ENCODE assay signal across 8 cellular contexts in genomic region chr17:5078106-5079028, GRCh38. TPM values are rescaled to one million over a fixed set of nuclear protein-coding genes. Genes with fewer than 3 reads are reported as not detected.
A peak's percentile ranks its signal among the peaks of the same experiment; 100 is the strongest.
DNase-seq lines count a peak whose midpoint lies in the region; ATAC-seq and TF ChIP-seq lines count a peak whose summit lies in the region.

TSS of gene ZFP3 (plus strand) at chr17:5078467. CDS start at chr17:5091505, 13,038 bp downstream.

- peak in 1 of 7 experiments; percentile 18 for TF ChIP-seq CTCF in body of pancreas (IDR thresholded peaks at IDR 0.05)
- TF ChIP-seq CTCF in spleen (IDR thresholded peaks at IDR 0.05 in 8 of 11, conservative IDR thresholded peaks at IDR 0.05 in 3 of 11): peak in 8 of 11 experiments; percentile 11 to 52 (median 34)

- peak; percentile 96 for DNase-seq in DMS79 treated with DMSO at 0.1 percent for 48 hours (lab: John Stamatoyannopoulos, UW)
- DNase-seq in NCI-H1092 treated with DMSO at 0.1 percent for 48 hours (lab: John Stamatoyannopoulos, UW): peak; percentile 86
- DNase-seq in T-helper 9 cell: peak; percentile 43
- peak; percentile 85 to 90 (median 86) for DNase-seq in body of pancreas
- DNase-seq in iPS-NIHi7 (ENCODE audit: extremely low spot score): peak; percentile 70
- peak; percentile 97 for DNase-seq in spleen
- no peak for DNase-seq in Kasumi-1 (lab: John Stamatoyannopoulos, UW)

- H3K36me3 ChIP-seq in body of pancreas (replicated peaks in 1 of 2; ENCODE audit: insufficient read depth in 1 of 2, low read depth in 2 of 2): no peaks in the 10 kb centered on the region
- peaks cover 0 to 33% (median 2%) of the 10 kb centered on the region in 6 donors for H3K36me3 ChIP-seq in spleen

- WGBS in body of pancreas, 2 donors: 0 to 1% methylated on average over 34 to 73 of the region's 75 CpGs
- 1 to 2% (median 1%) methylated on average over 40 to 75 of the region's 75 CpGs for WGBS in spleen, 5 donors

- ATAC-seq in GM21576 (IDR thresholded peaks at IDR 0.05; ENCODE audit: unreplicated experiment) (peak; percentile 79), body of pancreas (peak; percentile 99)

- intact Hi-C loops in body of pancreas (cut with DNase I): no loop called here
- intact Hi-C loops in spleen (cut with DNase I; ENCODE audit: low total_unique reads): no loop called here

- H3K4me1 ChIP-seq in body of pancreas (peaks cover 23% of the 10 kb centered on the region), spleen (peaks cover 4 to 32% (median 23%) of the 10 kb centered on the region in 6 donors)

- TF ChIP-seq POLR2A in body of pancreas (IDR thresholded peaks at IDR 0.05): peak; percentile 30 to 75 (median 75)
- TF ChIP-seq POLR2A in spleen (IDR thresholded peaks at IDR 0.05): peak in 1 of 3 donors; percentile 52

- H3K4me3 ChIP-seq in body of pancreas: peak within 1 kb of the TSS; percentile 39 to 75
- peak within 1 kb of the TSS; percentile 63 to 89 (median 73) for H3K4me3 ChIP-seq in spleen

- H3K9me3 ChIP-seq in body of pancreas: no peaks in the 10 kb centered on the region
- peaks cover 0 to 23% (median 13%) of the 10 kb centered on the region in 8 donors for H3K9me3 ChIP-seq in spleen

- no peaks in the 10 kb centered on the region for H3K27me3 ChIP-seq in body of pancreas
- H3K27me3 ChIP-seq in spleen (replicated peaks in 1 of 7): no peaks in the 10 kb centered on the region

- H3K27ac ChIP-seq in body of pancreas (peak within 1 kb of the TSS; percentile 39 to 78 (median 70)), spleen (peak within 1 kb of the TSS; percentile 78 to 93 (median 85))

RNA-seq across cellular contexts. Expression of gene ZFP3, which starts in this region (rescaled TPM):
- total RNA-seq in body of pancreas (1 to 10 TPM; 5.3 to 5.4 TPM), spleen (10 to 100 TPM in 2 of 7 donors, 1 to 10 TPM in 5; 6.4 to 10.4 (median 9.0) TPM)
- 1 to 10 TPM; 2.8 to 3.6 (median 3.2) TPM for polyA plus RNA-seq in spleen

Comparison
In these comparisons a context has a peak if more than half of its experiments do, and no peak if none do; other contexts are left out.
1. DNase-seq: peak in DMS79 treated with DMSO at 0.1 percent for 48 hours (single experiment), NCI-H1092 treated with DMSO at 0.1 percent for 48 hours (single experiment), T-helper 9 cell (single experiment), body of pancreas (4 of 4), iPS-NIHi7 (single experiment) and spleen (single experiment); none in Kasumi-1 (0 of 2).